14 cellular contexts compared by ENCODE assay signal in genomic region chr1:19033926-19034680, GRCh38.
DNase-seq lines count a peak whose midpoint lies in the region; ATAC-seq and TF ChIP-seq lines count a peak whose summit lies in the region.
"Had no signal": no experiment of that assay in that cellular context is flagged by ENCODE, and none has a peak within 500 bp of the region (broad histone marks: within the 10 kb centered on the region; RNA-seq: fewer than 3 reads in every experiment).

No MANE protein-coding gene starts in this region.

- no peak for TF ChIP-seq CTCF in RWPE1 (conservative IDR thresholded peaks at IDR 0.05; ENCODE audit: low read depth)
- TF ChIP-seq CTCF in foreskin fibroblast (IDR thresholded peaks at IDR 0.05; ENCODE audit: low read depth, low read length) = no peak
- no peak for TF ChIP-seq CTCF in upper lobe of left lung (IDR thresholded peaks at IDR 0.05)
- no peak for TF ChIP-seq CTCF in tibial nerve (IDR thresholded peaks at IDR 0.05)

- H3K4me3 ChIP-seq in H7 (ENCODE audit: insufficient read depth, low read depth, low read length) (no peak overlapping the region), foreskin fibroblast (ENCODE audit: low read depth in 1 of 2, low read length in 2 of 2) (no peak overlapping the region), upper lobe of left lung (no peak overlapping the region), tibial nerve (no peak overlapping the region)
- H3K4me3 ChIP-seq: right lobe of liver had no signal

- TF ChIP-seq POLR2A in upper lobe of left lung (IDR thresholded peaks at IDR 0.05) (no peak), tibial nerve (IDR thresholded peaks at IDR 0.05) (no peak)

- H3K27me3 ChIP-seq in H7 (ENCODE audit: control insufficient read depth, insufficient read depth, low read length) = no peaks in the 10 kb centered on the region; the same call in 1 of the 2 replicates
- no peaks in the 10 kb centered on the region for H3K27me3 ChIP-seq in upper lobe of left lung
- H3K27me3 ChIP-seq in tibial nerve = peaks cover 0 to 6% of the 10 kb centered on the region in 2 donors
- H3K27me3 ChIP-seq: right lobe of liver had no signal

- TF ChIP-seq EP300 in upper lobe of left lung (IDR thresholded peaks at IDR 0.05) (no peak), tibial nerve (IDR thresholded peaks at IDR 0.05) (no peak)

- 81 to 89% methylated on average over 19 to 20 of the region's 22 CpGs for WGBS in upper lobe of left lung, 2 donors
- 80 to 83% methylated on average over 16 to 21 of the region's 22 CpGs for WGBS in tibial nerve, 2 donors

- DNase-seq in H7 = peak; percentile 69
- DNase-seq in RWPE1 (ENCODE audit: low spot score) = peak; percentile 98
- DNase-seq in foreskin fibroblast = peak; percentile 20 to 39
- DNase-seq in upper lobe of left lung = peak; percentile 13 to 58
- no peak for DNase-seq in NCI-H1048 (lab: John Stamatoyannopoulos, UW)
- no peak for DNase-seq in tibial nerve (ENCODE audit: low spot score in 2 of 2)
- DNase-seq: activated CD4-positive, alpha-beta T cell treated with anti-CD3 and anti-CD28 coated beads, Interleukin-2, amount 10 ng/mL, durations not matched to agents 7 days and 5 days; caudate nucleus; immature natural killer cell; Karpas-422; NCI-H2171 had no signal

- POLR2A ChIA-PET in RWPE1 (lab: Yijun Ruan, JAX; ENCODE audit: low non-redundant PET) = no interaction called here

- H3K36me3 ChIP-seq in H7 (replicated peaks; ENCODE audit: control insufficient read depth, insufficient read depth, low read length) (no peaks in the 10 kb centered on the region), upper lobe of left lung (no peaks in the 10 kb centered on the region), tibial nerve (no peaks in the 10 kb centered on the region)
- H3K36me3 ChIP-seq: right lobe of liver had no signal

- H3K9me3 ChIP-seq in upper lobe of left lung (no peaks in the 10 kb centered on the region), tibial nerve (no peaks in the 10 kb centered on the region)
- H3K9me3 ChIP-seq: right lobe of liver had no signal

- no peaks in the 10 kb centered on the region for H3K4me1 ChIP-seq in upper lobe of left lung
- peaks cover 0 to 11% (median 0%) of the 10 kb centered on the region in 4 donors for H3K4me1 ChIP-seq in tibial nerve

- CTCF ChIA-PET in RWPE1 (lab: Yijun Ruan, JAX) = interaction anchor here (1.0 kb wide), 1 partner anchor 62 kb away, joined by 3 read pairs; no protein-coding TSS in a partner anchor

- no peak for ATAC-seq in upper lobe of left lung (ENCODE audit: low FRiP score in 2 of 2)
- no peak for ATAC-seq in GM21717 (IDR thresholded peaks at IDR 0.05; ENCODE audit: unreplicated experiment)
- ATAC-seq: T-cell had no signal

- peak overlapping the region; percentile 91 for H3K27ac ChIP-seq in RWPE1
- no peak overlapping the region for H3K27ac ChIP-seq in upper lobe of left lung
- H3K27ac ChIP-seq in tibial nerve = no peak overlapping the region
- H3K27ac ChIP-seq: right lobe of liver had no signal

Comparison
In these comparisons a context has a peak if more than half of its experiments do, and no peak if none do; other contexts are left out.
1. DNase-seq: peak in H7 (single experiment), RWPE1 (single experiment), foreskin fibroblast (2 of 2) and upper lobe of left lung (2 of 2); none in NCI-H1048 (single experiment) and tibial nerve (0 of 2).